ENCODE assay signal across 1 cellular context in genomic region chr12:62270872-62271271, GRCh38.
TF ChIP-seq lines count a peak whose summit lies in the region.

No MANE protein-coding gene starts in this region.

TF ChIP-seq in K562, 482 proteins besides CTCF, POLR2A, EP300 and RAD21 (continued from another document):
- TF ChIP-seq SP1 (CRISPR knock-in tag; IDR thresholded peaks at IDR 0.05) (no peak), NCOR1 (IDR thresholded peaks at IDR 0.05) (peak; percentile 58; the same call in 1 of the 2 replicates), TAF15 (IDR thresholded peaks at IDR 0.05; ENCODE audit: low read depth, low read length) (no peak), ILK (tag; IDR thresholded peaks at IDR 0.05; ENCODE audit: borderline replicate concordance, low read depth) (no peak), CUX1 (CRISPR knock-in tag; IDR thresholded peaks at IDR 0.05) (no peak), ATF2 (CRISPR knock-in tag; IDR thresholded peaks at IDR 0.05) (no peak), DDX20 (tag; IDR thresholded peaks at IDR 0.05; ENCODE audit: low read depth) (no peak), GATAD2A (IDR thresholded peaks at IDR 0.05) (no peak), NKRF (IDR thresholded peaks at IDR 0.05; ENCODE audit: borderline replicate concordance) (no peak), ASH1L (IDR thresholded peaks at IDR 0.05; ENCODE audit: borderline replicate concordance, low read depth, partially characterized antibody) (no peak), RFX7 (CRISPR knock-in tag; IDR thresholded peaks at IDR 0.05) (no peak), SMARCE1 (IDR thresholded peaks at IDR 0.05) (peak; percentile 16; the same call in 1 of the 2 replicates), ZNF263 (CRISPR knock-in tag; IDR thresholded peaks at IDR 0.05; ENCODE audit: borderline replicate concordance) (no peak), NR4A1 (CRISPR knock-in tag; IDR thresholded peaks at IDR 0.05) (no peak), NR4A1 (tag; IDR thresholded peaks at IDR 0.05) (no peak), MCM2 (IDR thresholded peaks at IDR 0.05; ENCODE audit: low read depth) (no peak), ZNF644 (tag; IDR thresholded peaks at IDR 0.05; ENCODE audit: low read depth) (no peak), ZNF165 (CRISPR knock-in tag; IDR thresholded peaks at IDR 0.05; ENCODE audit: borderline replicate concordance) (no peak), ETV1 (tag; conservative IDR thresholded peaks at IDR 0.05; ENCODE audit: low read depth) (no peak), TCF3 (CRISPR knock-in tag; IDR thresholded peaks at IDR 0.05) (peak; percentile 65)
